In the genomic region with DNA sequence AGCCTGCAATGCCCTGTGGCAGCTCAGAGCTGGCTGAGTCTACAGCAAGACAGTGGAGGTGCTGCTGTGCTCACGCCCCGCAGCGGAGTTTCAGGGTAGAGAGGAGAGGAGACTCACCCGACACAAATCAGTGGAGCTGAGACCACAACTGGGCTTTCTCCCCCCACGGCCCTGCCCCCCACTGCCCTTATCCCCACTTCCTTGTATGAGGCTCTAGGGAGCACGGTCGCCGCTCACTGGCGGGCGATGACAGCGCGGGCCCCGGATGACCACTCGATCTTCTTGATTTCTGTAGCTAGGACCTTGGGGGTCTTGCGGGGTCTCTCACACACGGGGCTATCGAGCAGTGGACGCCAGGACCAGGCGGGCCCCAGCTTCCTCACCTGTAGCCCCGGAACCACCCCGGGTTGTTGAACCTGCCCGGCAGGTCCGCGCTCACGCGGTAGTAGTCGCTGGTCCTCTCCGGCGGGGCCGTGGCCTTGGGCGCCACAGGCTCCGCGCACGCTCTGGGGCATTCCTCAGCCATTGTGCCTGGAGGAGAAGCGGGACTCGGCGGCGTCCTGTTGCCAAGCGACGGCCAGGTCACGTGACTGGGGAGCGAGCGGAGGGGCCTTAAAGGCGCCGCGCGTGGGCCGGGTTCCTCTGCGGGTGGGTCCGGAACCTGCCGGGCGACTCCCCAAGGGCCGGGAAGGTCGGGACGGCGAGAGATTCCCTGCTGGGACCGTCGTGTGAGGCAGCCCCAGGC, we compare ENCODE assay signal across 1 cellular context.
TF ChIP-seq lines count a peak whose summit lies in the region.

No MANE protein-coding gene starts in this region.

TF ChIP-seq in Ishikawa, 13 proteins besides CTCF, POLR2A, EP300 and RAD21 (continued from another document):
- TF ChIP-seq EGR1 (IDR thresholded peaks at IDR 0.05), result peak; percentile 25; the same call in 1 of the 2 replicates
- TF ChIP-seq CEBPB (IDR thresholded peaks at IDR 0.05), result no peak
- TF ChIP-seq TEAD4 (IDR thresholded peaks at IDR 0.05), result no peak
